12 cellular contexts compared by ENCODE assay signal in genomic region chr3:131053021-131053420, GRCh38. TPM values are rescaled to one million over a fixed set of nuclear protein-coding genes. Genes with fewer than 3 reads are reported as not detected.
DNase-seq lines count a peak whose midpoint lies in the region; ATAC-seq, FAIRE-seq and TF ChIP-seq lines count a peak whose summit lies in the region.
"Had no signal": no experiment of that assay in that cellular context is flagged by ENCODE, and none has a peak within 500 bp of the region (broad histone marks: within the 10 kb centered on the region; RNA-seq: fewer than 3 reads in every experiment).

No MANE protein-coding gene starts in this region.

- RAD21 ChIA-PET in GM12878 (lab: Charles Lee; ENCODE audit: unreplicated experiment): no interaction called here

- no peak overlapping the region for H3K4me3 Mint-ChIP-seq in activated CD4-positive, alpha-beta T cell treated with anti-CD3 and anti-CD28 coated beads for 36 hours
- H3K4me3 Mint-ChIP-seq: naive thymus-derived CD8-positive, alpha-beta T cell had no signal

- no peaks in the 10 kb centered on the region for H4K20me1 ChIP-seq in GM12878 (ENCODE audit: control insufficient read depth, insufficient read depth)

- H3K36me3 ChIP-seq in GM12878 (ENCODE audit: control insufficient read depth in 2 of 2, insufficient read depth in 2 of 2, low read length in 1 of 2): no peaks in the 10 kb centered on the region
- H3K36me3 ChIP-seq in thyroid gland: no peaks in the 10 kb centered on the region
- H3K36me3 ChIP-seq in HAP-1 (replicated peaks): no peaks in the 10 kb centered on the region

- no peak overlapping the region for H3K9ac ChIP-seq in GM12878 (ENCODE audit: control insufficient read depth, insufficient read depth, low read length)

- H3K4me1 ChIP-seq in GM12878 (ENCODE audit: control insufficient read depth, insufficient read depth, low read length) (no peaks in the 10 kb centered on the region), thyroid gland (no peaks in the 10 kb centered on the region), HAP-1 (no peaks in the 10 kb centered on the region)

- POLR2A ChIA-PET in GM12878 (lab: Charles Lee): no interaction called here
- POLR2A ChIA-PET in activated CD4-positive, alpha-beta T cell treated with anti-CD3 and anti-CD28 coated beads for 36 hours (lab: Charles Lee): interaction anchor here (0.6 kb wide), 1 partner anchor 18 kb away, joined by 3 read pairs; no protein-coding TSS in a partner anchor

- no peak overlapping the region for H3K27ac Mint-ChIP-seq in activated CD4-positive, alpha-beta T cell treated with anti-CD3 and anti-CD28 coated beads for 36 hours
- H3K27ac Mint-ChIP-seq: naive thymus-derived CD8-positive, alpha-beta T cell had no signal

- intact Hi-C loops in GM12878 (cut with micrococcal nuclease; ENCODE audit: unreplicated experiment): loop anchor here (5.0 kb wide), 1 partner anchor 979 kb away; no protein-coding TSS in a partner anchor
- intact Hi-C loops in thyroid gland (cut with DNase I): no loop called here
- intact Hi-C loops in activated CD4-positive, alpha-beta T cell treated with anti-CD3 and anti-CD28 coated beads for 36 hours (cut with DNase I, micrococcal nuclease): no loop called here

- peak; percentile 51 for TF ChIP-seq RAD21 in GM12878 (IDR thresholded peaks at IDR 0.05; ENCODE audit: insufficient read depth, low read depth, low read length)

- H3K27ac ChIP-seq in GM12878 (ENCODE audit: control insufficient read depth, insufficient read depth) (no peak overlapping the region), thyroid gland (no peak overlapping the region)

- H2AFZ ChIP-seq in GM12878 (ENCODE audit: control insufficient read depth, low read depth, low read length): no peak overlapping the region

- H3K9me3 ChIP-seq in GM12878 (replicated peaks; ENCODE audit: control insufficient read depth, insufficient read depth, low read length) (no peaks in the 10 kb centered on the region), thyroid gland (no peaks in the 10 kb centered on the region), HAP-1 (no peaks in the 10 kb centered on the region)

- no peaks in the 10 kb centered on the region for H3K9me3 Mint-ChIP-seq in activated CD4-positive, alpha-beta T cell treated with anti-CD3 and anti-CD28 coated beads for 36 hours (ENCODE audit: low read depth)

- H3K79me2 ChIP-seq in GM12878 (ENCODE audit: control insufficient read depth, insufficient read depth, low read length): no peaks in the 10 kb centered on the region

- TF ChIP-seq POLR2A in GM12878 (IDR thresholded peaks at IDR 0.05; ENCODE audit: low read depth, low read length) (no peak), thyroid gland (IDR thresholded peaks at IDR 0.05) (no peak)

- no peaks in the 10 kb centered on the region for H3K36me3 Mint-ChIP-seq in activated CD4-positive, alpha-beta T cell treated with anti-CD3 and anti-CD28 coated beads for 36 hours (ENCODE audit: low read depth)

- SMC1A ChIA-PET in GM12878 (lab: Charles Lee; ENCODE audit: uncharacterized antibody, unreplicated experiment): interaction anchor here (0.7 kb wide), 1 partner anchor 20 kb away, joined by 3 read pairs; no protein-coding TSS in a partner anchor

- CTCF ChIA-PET in GM12878 (lab: Yijun Ruan, JAX): interaction anchor here (1.0 to 1.2 kb wide), 4 partner anchors 16 to 679 kb away, joined by 3 to 4 read pairs (median 3); no protein-coding TSS in a partner anchor
- CTCF ChIA-PET in activated CD4-positive, alpha-beta T cell treated with anti-CD3 and anti-CD28 coated beads for 36 hours (lab: Charles Lee): no interaction called here

- FAIRE-seq in GM12878 (lab: Jason Lieb, UNC): no peak
- FAIRE-seq: TTC549 had no signal

- TF ChIP-seq EP300 in GM12878 (IDR thresholded peaks at IDR 0.05; ENCODE audit: borderline replicate concordance in 1 of 2, control insufficient read depth in 1 of 2, low read depth in 2 of 2, low read length in 2 of 2): no peak

- no peaks in the 10 kb centered on the region for H3K4me1 Mint-ChIP-seq in activated CD4-positive, alpha-beta T cell treated with anti-CD3 and anti-CD28 coated beads for 36 hours

- H3K27me3 Mint-ChIP-seq in activated CD4-positive, alpha-beta T cell treated with anti-CD3 and anti-CD28 coated beads for 36 hours: no peaks in the 10 kb centered on the region
- H3K27me3 Mint-ChIP-seq: naive thymus-derived CD8-positive, alpha-beta T cell had no signal

- in situ Hi-C loops in GM12878 (cut with MboI) (no loop called here), HAP-1 (cut with MboI; ENCODE audit: low sequenced_read_pairs) (no loop called here)

- TF ChIP-seq CTCF in LNCaP clone FGC (IDR thresholded peaks at IDR 0.05; ENCODE audit: control insufficient read depth, extremely low read depth, insufficient read depth) (peak; percentile 53), GM12878 (IDR thresholded peaks at IDR 0.05 in 2 of 3, conservative IDR thresholded peaks at IDR 0.05 in 1 of 3; ENCODE audit: control insufficient read depth in 2 of 3, extremely low read depth in 1 of 3, insufficient read depth in 1 of 3, low read depth in 3 of 3, low read length in 3 of 3) (peak in 1 of 3 experiments; percentile 29; a peak in 2 of 6 replicates), thyroid gland (IDR thresholded peaks at IDR 0.05) (peak in 3 of 6 experiments; percentile 18 to 27 (median 26))

- no TSS peak for BruUV-seq in GM12878 (replicated peaks; lab: Mats Ljungman, UMichigan)

- H3K4me2 ChIP-seq in GM12878 (ENCODE audit: control insufficient read depth, insufficient read depth): no peak overlapping the region

- ATAC-seq in GM12878 (no peak), GM19328 (IDR thresholded peaks at IDR 0.05; ENCODE audit: unreplicated experiment) (no peak)
- no peak for ATAC-seq in activated CD4-positive, alpha-beta T cell treated with anti-CD3 and anti-CD28 coated beads for 36 hours
- ATAC-seq: naive thymus-derived CD8-positive, alpha-beta T cell had no signal

- peak; percentile 3 for DNase-seq in DMS153 treated with DMSO at 0.1 percent for 48 hours (lab: John Stamatoyannopoulos, UW; ENCODE audit: unreplicated experiment)
- DNase-seq in LNCaP clone FGC (ENCODE audit: low read depth): peak; percentile 11
- DNase-seq in GM12878 (ENCODE audit: low read depth, low spot score): no peak
- DNase-seq in lung microvascular endothelial cell (ENCODE audit: low read depth in 2 of 2): peak; percentile 18 to 22
- no peak for DNase-seq in thyroid gland
- DNase-seq in HAP-1 (ENCODE audit: low spot score in 2 of 2): no peak
- DNase-seq in activated CD4-positive, alpha-beta T cell treated with anti-CD3 and anti-CD28 coated beads for 36 hours: no peak
- DNase-seq: activated gamma-delta T cell treated with Interleukin-2 at 50 U/mL for 16 hours; naive thymus-derived CD8-positive, alpha-beta T cell; NCI-H2227 treated with DMSO at 0.1 percent for 48 hours had no signal

- 43% methylated on average over 2 of the region's 2 CpGs for WGBS in GM12878 (ENCODE audit: insufficient coverage, insufficient replicate concordance, low lambda C conversion rate, missing lambda C conversion rate)
- 82 to 86% methylated on average over 2 of the region's 2 CpGs for WGBS in thyroid gland, 2 donors

- H3K4me3 ChIP-seq in LNCaP clone FGC (ENCODE audit: low read depth, low read length) (no peak overlapping the region), GM12878 (no peak overlapping the region), thyroid gland (replicated peaks in 1 of 3) (no peak overlapping the region), HAP-1 (no peak overlapping the region)

- H3K27me3 ChIP-seq in GM12878 (replicated peaks in 1 of 2; ENCODE audit: control insufficient read depth in 2 of 2, insufficient read depth in 2 of 2, low read length in 1 of 2) (no peaks in the 10 kb centered on the region), thyroid gland (no peaks in the 10 kb centered on the region), HAP-1 (ENCODE audit: low read depth) (no peaks in the 10 kb centered on the region)

RNA-seq across cellular contexts. Expression of gene NEK11, which starts 26.3 kb away (rescaled TPM):
- 4.6 and 5.0 TPM in 2 replicates for total RNA-seq in GM12878 (2013; cell fraction: nucleolus; rRNA removed)
- 0.22 and 0.23 TPM in 2 replicates for total RNA-seq in GM12878 (2014; rRNA removed)
- total RNA-seq in GM12878 (2014; rRNA removed; fragmentation: Illumina TruSeq; extraction: Trizol): 0.18 and 0.94 TPM in 2 replicates
- total RNA-seq in GM12878 (2021): 0.51 and 0.74 TPM in 2 replicates
- polyA plus RNA-seq in GM12878 (2011; ENCODE audit: low read depth): not detected
- polyA plus RNA-seq in GM12878 (2011; rRNA removed): 0.43 and 0.76 TPM in 2 replicates
- polyA plus RNA-seq in GM12878 (2011; cell fraction: cytosol; rRNA removed): 0.08 and 0.10 TPM in 2 replicates
- 0.63 and 0.76 TPM in 2 replicates for polyA plus RNA-seq in GM12878 (2011; cell fraction: nucleus; rRNA removed)
- 0.35 TPM in 2 replicates for polyA plus RNA-seq in GM12878 (2012)
- 0.22 and 0.25 TPM in 2 replicates for polyA plus RNA-seq in GM12878 (2014; fragmentation: Illumina TruSeq; extraction: Trizol)
- polyA plus RNA-seq in GM12878 (2014; fragmentation: Nextera tagmentation; extraction: Ambion mirVana): under 1 TPM; 0.05 to 0.10 TPM
- polyA plus RNA-seq in GM12878 (2014; rRNA removed): 0.20 and 0.54 TPM in 2 replicates
- polyA plus RNA-seq in GM12878 (2016; fragmentation: Nextera tagmentation; extraction: Ambion mirVana): under 1 TPM in 1 of 2 experiments, not detected in 1; 0.36 TPM
- polyA minus RNA-seq in GM12878 (2011; rRNA and poly(A)+ RNA removed): 0.80 and 1.0 TPM in 2 replicates
- not detected in 2 replicates for polyA minus RNA-seq in GM12878 (2011; cell fraction: cytosol; rRNA and poly(A)+ RNA removed)
- 1.2 and 1.9 TPM in 2 replicates for polyA minus RNA-seq in GM12878 (2011; cell fraction: nucleus; rRNA and poly(A)+ RNA removed)
- 1.1 and 2.0 TPM in 2 replicates for total RNA-seq in lung microvascular endothelial cell
- total RNA-seq in thyroid gland: 10 to 100 TPM; 14.8 to 34.0 (median 28.2) TPM
- total RNA-seq in activated CD4-positive, alpha-beta T cell treated with anti-CD3 and anti-CD28 coated beads for 36 hours: 1 to 10 TPM; 1.0 to 1.3 TPM

RNA-seq across cellular contexts. Expression of gene ASTE1, which starts 26.4 kb away (rescaled TPM):
- 22.2 and 23.1 TPM in 2 replicates for total RNA-seq in GM12878 (2013; cell fraction: nucleolus; rRNA removed)
- total RNA-seq in GM12878 (2014; rRNA removed): 7.3 and 7.7 TPM in 2 replicates
- 7.0 and 8.8 TPM in 2 replicates for total RNA-seq in GM12878 (2014; rRNA removed; fragmentation: Illumina TruSeq; extraction: Trizol)
- 6.0 and 6.1 TPM in 2 replicates for total RNA-seq in GM12878 (2021)
- 4.0 TPM for polyA plus RNA-seq in GM12878 (2011; ENCODE audit: low read depth)
- 8.4 and 11.3 TPM in 2 replicates for polyA plus RNA-seq in GM12878 (2011; rRNA removed)
- polyA plus RNA-seq in GM12878 (2011; cell fraction: cytosol; rRNA removed): 4.6 and 5.1 TPM in 2 replicates
- 7.0 and 7.4 TPM in 2 replicates for polyA plus RNA-seq in GM12878 (2011; cell fraction: nucleus; rRNA removed)
- polyA plus RNA-seq in GM12878 (2012): 3.7 and 3.9 TPM in 2 replicates
- 8.2 and 9.3 TPM in 2 replicates for polyA plus RNA-seq in GM12878 (2014; fragmentation: Illumina TruSeq; extraction: Trizol)
- 10 to 100 TPM in 1 of 2 experiments, 1 to 10 TPM in 1; 8.2 to 12.0 TPM for polyA plus RNA-seq in GM12878 (2014; fragmentation: Nextera tagmentation; extraction: Ambion mirVana)
- 4.1 and 5.1 TPM in 2 replicates for polyA plus RNA-seq in GM12878 (2014; rRNA removed)
- polyA plus RNA-seq in GM12878 (2016; fragmentation: Nextera tagmentation; extraction: Ambion mirVana): 10 to 100 TPM in 1 of 2 experiments, 1 to 10 TPM in 1; 7.5 to 10.5 TPM
- polyA minus RNA-seq in GM12878 (2011; rRNA and poly(A)+ RNA removed): 16.7 and 22.3 TPM in 2 replicates
- polyA minus RNA-seq in GM12878 (2011; cell fraction: cytosol; rRNA and poly(A)+ RNA removed): 2.4 and 4.6 TPM in 2 replicates
- polyA minus RNA-seq in GM12878 (2011; cell fraction: nucleus; rRNA and poly(A)+ RNA removed): 26.2 and 32.9 TPM in 2 replicates
- total RNA-seq in lung microvascular endothelial cell: 3.5 and 5.2 TPM in 2 replicates
- total RNA-seq in thyroid gland: 10 to 100 TPM in 2 of 4 donors, 1 to 10 TPM in 2; 7.9 to 13.1 (median 9.7) TPM
- 1 to 10 TPM; 8.2 to 9.1 TPM for total RNA-seq in activated CD4-positive, alpha-beta T cell treated with anti-CD3 and anti-CD28 coated beads for 36 hours

Comparison
In these comparisons a context has a peak if more than half of its experiments do, and no peak if none do; other contexts are left out.
1. DNase-seq: peak in DMS153 treated with DMSO at 0.1 percent for 48 hours (single experiment), LNCaP clone FGC (single experiment) and lung microvascular endothelial cell (2 of 2); none in GM12878 (single experiment), thyroid gland (0 of 2), HAP-1 (0 of 2) and activated CD4-positive, alpha-beta T cell treated with anti-CD3 and anti-CD28 coated beads for 36 hours (single experiment).